In the genomic region with DNA sequence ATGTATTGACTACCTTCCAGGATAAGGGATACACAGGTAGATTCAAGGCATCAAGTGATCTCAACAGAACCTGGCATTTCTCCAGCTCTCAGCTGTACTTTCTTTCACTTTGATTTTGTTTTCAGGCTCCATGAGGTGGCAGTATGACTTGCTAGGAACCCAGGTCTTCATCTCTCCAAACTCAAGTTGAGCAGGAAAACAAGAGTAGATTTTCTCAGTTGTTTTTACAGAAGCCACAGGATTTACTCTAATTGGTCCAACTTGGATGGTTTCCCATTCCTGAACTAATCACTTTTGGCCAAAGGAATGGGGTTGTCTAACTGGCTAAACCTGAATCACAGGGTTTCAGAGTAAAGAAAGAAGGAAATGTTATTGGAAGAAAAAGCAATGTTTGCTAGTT, we compare ENCODE assay signal across 8 cellular contexts.
A peak's percentile ranks its signal among the peaks of the same experiment; 100 is the strongest.
DNase-seq lines count a peak whose midpoint lies in the region; ATAC-seq and TF ChIP-seq lines count a peak whose summit lies in the region.

No MANE protein-coding gene starts in this region.

- H3K27ac Mint-ChIP-seq in GM23338 = 0 out of 2 replicates have a peak overlapping the region, but pooled peaks have one; percentile 40

- DNase-seq in GM23338 (ENCODE audit: low spot score) (peak; percentile 50), OCI-M1 (lab: John Stamatoyannopoulos, UW) (peak; percentile 67), germinal center (ENCODE audit: low spot score) (peak; percentile 21), coronary artery (ENCODE audit: low spot score) (no peak)
- DNase-seq in stimulated activated CD4-positive, alpha-beta T cell treated with anti-CD3 and anti-CD28 coated beads, Interleukin-1b, Interleukin-23, amount 100 ng/mL, for 48 hours = no peak

- H3K27ac ChIP-seq in ACC112 (ENCODE audit: low read depth, low read length) (no peak overlapping the region), GM23338 (ENCODE audit: low read depth) (0 out of 2 replicates have a peak overlapping the region, but pooled peaks have one; percentile 7), coronary artery (no peak overlapping the region)

- peaks cover 16% of the 10 kb centered on the region for H3K4me1 ChIP-seq in ACC112 (ENCODE audit: control insufficient read depth, insufficient read depth, low read length, unreplicated experiment)
- H3K4me1 ChIP-seq in GM23338 (ENCODE audit: insufficient read depth) = peaks cover under 1% of the 10 kb centered on the region

- H3K4me3 ChIP-seq in ACC112 (ENCODE audit: low read depth, low read length) (no peak overlapping the region), GM23338 (no peak overlapping the region), coronary artery (no peak overlapping the region)

- no peaks in the 10 kb centered on the region for H3K36me3 Mint-ChIP-seq in GM23338 (ENCODE audit: low read depth)

- ATAC-seq in GM23338 (peak; percentile 73), GM21360 (IDR thresholded peaks at IDR 0.05; ENCODE audit: unreplicated experiment) (no peak), HG02973 (IDR thresholded peaks at IDR 0.05; ENCODE audit: unreplicated experiment) (no peak)

- H3K27me3 ChIP-seq in ACC112 (ENCODE audit: insufficient read depth, low read length) (no peaks in the 10 kb centered on the region), GM23338 (ENCODE audit: insufficient read depth) (no peaks in the 10 kb centered on the region)

- H3K4me1 Mint-ChIP-seq in GM23338 = peaks cover 4% of the 10 kb centered on the region; the same call in 2 of the 3 replicates

- H3K27me3 Mint-ChIP-seq in GM23338 (ENCODE audit: insufficient read depth, low read depth, poor library complexity) = no peaks in the 10 kb centered on the region

- H3K36me3 ChIP-seq in ACC112 (ENCODE audit: insufficient read depth, low read length) (no peaks in the 10 kb centered on the region), GM23338 (ENCODE audit: insufficient read depth) (no peaks in the 10 kb centered on the region)

- H3K79me2 ChIP-seq in ACC112 (ENCODE audit: control insufficient read depth, insufficient read depth, low read length, unreplicated experiment) = no peaks in the 10 kb centered on the region
- no peaks in the 10 kb centered on the region for H3K79me2 ChIP-seq in GM23338 (replicated peaks; ENCODE audit: insufficient read depth)

- H4K20me1 ChIP-seq in GM23338 (replicated peaks; ENCODE audit: insufficient read depth) = no peaks in the 10 kb centered on the region

- no peaks in the 10 kb centered on the region for H3K9me3 Mint-ChIP-seq in GM23338

- no peak overlapping the region for H3K4me2 ChIP-seq in GM23338

- H3K4me3 Mint-ChIP-seq in GM23338 = no peak overlapping the region

- H2AFZ ChIP-seq in ACC112 (ENCODE audit: low read length, unreplicated experiment) (peak overlapping the region; percentile 79), GM23338 (no peak overlapping the region)

- H3K9me2 ChIP-seq in GM23338 (ENCODE audit: insufficient read depth) = no peaks in the 10 kb centered on the region

- TF ChIP-seq CTCF in GM23338 (conservative IDR thresholded peaks at IDR 0.05; ENCODE audit: low read depth in 2 of 2) (peak; percentile 40 to 51), coronary artery (IDR thresholded peaks at IDR 0.05) (no peak)

- no peaks in the 10 kb centered on the region for H3F3A ChIP-seq in GM23338 (replicated peaks; ENCODE audit: low read depth)

TF ChIP-seq in GM23338, 12 proteins besides CTCF, POLR2A, EP300 and RAD21:
- TF ChIP-seq, protein P1, sequence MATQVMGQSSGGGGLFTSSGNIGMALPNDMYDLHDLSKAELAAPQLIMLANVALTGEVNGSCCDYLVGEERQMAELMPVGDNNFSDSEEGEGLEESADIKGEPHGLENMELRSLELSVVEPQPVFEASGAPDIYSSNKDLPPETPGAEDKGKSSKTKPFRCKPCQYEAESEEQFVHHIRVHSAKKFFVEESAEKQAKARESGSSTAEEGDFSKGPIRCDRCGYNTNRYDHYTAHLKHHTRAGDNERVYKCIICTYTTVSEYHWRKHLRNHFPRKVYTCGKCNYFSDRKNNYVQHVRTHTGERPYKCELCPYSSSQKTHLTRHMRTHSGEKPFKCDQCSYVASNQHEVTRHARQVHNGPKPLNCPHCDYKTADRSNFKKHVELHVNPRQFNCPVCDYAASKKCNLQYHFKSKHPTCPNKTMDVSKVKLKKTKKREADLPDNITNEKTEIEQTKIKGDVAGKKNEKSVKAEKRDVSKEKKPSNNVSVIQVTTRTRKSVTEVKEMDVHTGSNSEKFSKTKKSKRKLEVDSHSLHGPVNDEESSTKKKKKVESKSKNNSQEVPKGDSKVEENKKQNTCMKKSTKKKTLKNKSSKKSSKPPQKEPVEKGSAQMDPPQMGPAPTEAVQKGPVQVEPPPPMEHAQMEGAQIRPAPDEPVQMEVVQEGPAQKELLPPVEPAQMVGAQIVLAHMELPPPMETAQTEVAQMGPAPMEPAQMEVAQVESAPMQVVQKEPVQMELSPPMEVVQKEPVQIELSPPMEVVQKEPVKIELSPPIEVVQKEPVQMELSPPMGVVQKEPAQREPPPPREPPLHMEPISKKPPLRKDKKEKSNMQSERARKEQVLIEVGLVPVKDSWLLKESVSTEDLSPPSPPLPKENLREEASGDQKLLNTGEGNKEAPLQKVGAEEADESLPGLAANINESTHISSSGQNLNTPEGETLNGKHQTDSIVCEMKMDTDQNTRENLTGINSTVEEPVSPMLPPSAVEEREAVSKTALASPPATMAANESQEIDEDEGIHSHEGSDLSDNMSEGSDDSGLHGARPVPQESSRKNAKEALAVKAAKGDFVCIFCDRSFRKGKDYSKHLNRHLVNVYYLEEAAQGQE (IDR thresholded peaks at IDR 0.05; ENCODE audit: unreplicated experiment) = no peak
- TF ChIP-seq POLR2AphosphoS5 (IDR thresholded peaks at IDR 0.05; ENCODE audit: low read depth) (no peak), STAT1 (IDR thresholded peaks at IDR 0.05; ENCODE audit: unreplicated experiment) (no peak), JUNB (IDR thresholded peaks at IDR 0.05; ENCODE audit: unreplicated experiment) (no peak), EZH2 (IDR thresholded peaks at IDR 0.05; ENCODE audit: low read depth, unreplicated experiment) (no peak), ZNF114 (CRISPR knock-in tag; IDR thresholded peaks at IDR 0.05) (no peak), ZNF331 (CRISPR knock-in tag; IDR thresholded peaks at IDR 0.05; ENCODE audit: low read depth) (no peak)

Comparison
In these comparisons a context has a peak if more than half of its experiments do, and no peak if none do; other contexts are left out.
1. DNase-seq: peak in GM23338 (single experiment), OCI-M1 (single experiment) and germinal center (single experiment); none in coronary artery (single experiment) and stimulated activated CD4-positive, alpha-beta T cell treated with anti-CD3 and anti-CD28 coated beads, Interleukin-1b, Interleukin-23, amount 100 ng/mL, for 48 hours (single experiment).